Comparison of ENCODE assay signal across 8 cellular contexts in genomic region chr17:81551458-81552243, GRCh38. TPM values are rescaled to one million over a fixed set of nuclear protein-coding genes. Genes with fewer than 3 reads are reported as not detected.
DNase-seq lines count a peak whose midpoint lies in the region; ATAC-seq and TF ChIP-seq lines count a peak whose summit lies in the region.

No MANE protein-coding gene starts in this region.

- DNase-seq in NCI-H2227 (lab: John Stamatoyannopoulos, UW; ENCODE audit: unreplicated experiment) (peak; percentile 42), NCI-H2227 treated with DMSO at 0.1 percent for 48 hours (lab: John Stamatoyannopoulos, UW) (no peak), heart left ventricle (peak in 2 of 5 donors; percentile 30 to 67), retinal pigment epithelial cell (ENCODE audit: low read depth) (no peak)
- no peak for DNase-seq in activated T-helper 2 cell treated with anti-CD3 and anti-CD28 coated beads, Interferon-gamma antibody, Interleukin-2, Interleukin-4, amounts not matched to agents 10 μg/mL and 5 μg/mL and 100 μg/mL, durations not matched to agents 14 hours and 24 hours and 36 hours (ENCODE audit: low spot score)
- no peak for DNase-seq in stimulated activated CD4-positive, alpha-beta T cell treated with anti-CD3 and anti-CD28 coated beads, Interleukin-4, amount 100 ng/mL, for 1 hour

- TF ChIP-seq CTCF in heart left ventricle (IDR thresholded peaks at IDR 0.05) (peak in 1 of 12 donors; percentile 6), retinal pigment epithelial cell (conservative IDR thresholded peaks at IDR 0.05; ENCODE audit: low read depth, low read length) (no peak)

- peak overlapping the region; percentile 58 for H3K27ac Mint-ChIP-seq in activated T-helper 2 cell treated with anti-CD3 and anti-CD28 coated beads, Interferon-gamma antibody, Interleukin-2, Interleukin-4, amounts not matched to agents 10 μg/mL and 5 μg/mL and 100 μg/mL, durations not matched to agents 14 hours and 24 hours and 36 hours

- WGBS in heart left ventricle, 4 donors, result 0 to 2% (median 1%) methylated on average over 26 to 69 of the region's 69 CpGs

- no peaks in the 10 kb centered on the region for H3K27me3 ChIP-seq in heart left ventricle

- H3K9me3 ChIP-seq in heart left ventricle, result no peaks in the 10 kb centered on the region

- H3K4me3 Mint-ChIP-seq in activated T-helper 2 cell treated with anti-CD3 and anti-CD28 coated beads, Interferon-gamma antibody, Interleukin-2, Interleukin-4, amounts not matched to agents 10 μg/mL and 5 μg/mL and 100 μg/mL, durations not matched to agents 14 hours and 24 hours and 36 hours (ENCODE audit: low read depth), result peak overlapping the region; percentile 89

- TF ChIP-seq POLR2A in heart left ventricle (IDR thresholded peaks at IDR 0.05), result no peak

- intact Hi-C loops in activated T-helper 2 cell treated with anti-CD3 and anti-CD28 coated beads, Interferon-gamma antibody, Interleukin-2, Interleukin-4, amounts not matched to agents 10 μg/mL and 5 μg/mL and 100 μg/mL, durations not matched to agents 14 hours and 24 hours and 36 hours (cut with micrococcal nuclease), result loop anchor here (1.0 to 5.0 kb wide), 2 partner anchors 36 to 299 kb away; no protein-coding TSS in a partner anchor
- intact Hi-C loops in heart left ventricle (cut with DNase I), result loop anchor here in 6 of 10 donors (2.0 to 5.0 kb wide), 5 partner anchors 29 to 64 kb away; partner anchors contain the start of gene ACTG1 (in 1 of the 6)

- H3K27ac ChIP-seq in heart left ventricle, result peak overlapping the region; percentile 77 to 95 (median 90)

- peaks cover 0 to 44% (median 32%) of the 10 kb centered on the region in 9 donors for H3K36me3 ChIP-seq in heart left ventricle

- peaks cover 19% of the 10 kb centered on the region for H3K4me1 Mint-ChIP-seq in activated T-helper 2 cell treated with anti-CD3 and anti-CD28 coated beads, Interferon-gamma antibody, Interleukin-2, Interleukin-4, amounts not matched to agents 10 μg/mL and 5 μg/mL and 100 μg/mL, durations not matched to agents 14 hours and 24 hours and 36 hours (ENCODE audit: low read depth)

- peaks cover 0 to 50% (median 28%) of the 10 kb centered on the region in 12 donors for H3K4me1 ChIP-seq in heart left ventricle

- peak overlapping the region; percentile 82 to 100 (median 92) for H3K4me3 ChIP-seq in heart left ventricle
- peak overlapping the region; percentile 78 for H3K4me3 ChIP-seq in retinal pigment epithelial cell (ENCODE audit: low read length)

- H3K36me3 Mint-ChIP-seq in activated T-helper 2 cell treated with anti-CD3 and anti-CD28 coated beads, Interferon-gamma antibody, Interleukin-2, Interleukin-4, amounts not matched to agents 10 μg/mL and 5 μg/mL and 100 μg/mL, durations not matched to agents 14 hours and 24 hours and 36 hours (ENCODE audit: low read depth), result peaks cover 37% of the 10 kb centered on the region

- H3K27me3 Mint-ChIP-seq in activated T-helper 2 cell treated with anti-CD3 and anti-CD28 coated beads, Interferon-gamma antibody, Interleukin-2, Interleukin-4, amounts not matched to agents 10 μg/mL and 5 μg/mL and 100 μg/mL, durations not matched to agents 14 hours and 24 hours and 36 hours (ENCODE audit: low read depth), result no peaks in the 10 kb centered on the region

- ATAC-seq in HG03460 (IDR thresholded peaks at IDR 0.05; ENCODE audit: unreplicated experiment) (peak; percentile 1), heart left ventricle (peak in 1 of 4 donors; percentile 0), HG02840 (IDR thresholded peaks at IDR 0.05; ENCODE audit: low FRiP score, unreplicated experiment) (no peak)

- no peaks in the 10 kb centered on the region for H3K9me3 Mint-ChIP-seq in activated T-helper 2 cell treated with anti-CD3 and anti-CD28 coated beads, Interferon-gamma antibody, Interleukin-2, Interleukin-4, amounts not matched to agents 10 μg/mL and 5 μg/mL and 100 μg/mL, durations not matched to agents 14 hours and 24 hours and 36 hours

RNA-seq across cellular contexts. Expression of gene FAAP100, which starts 0.5 kb away (rescaled TPM):
- 61.6 and 64.4 TPM in 2 replicates for total RNA-seq in activated T-helper 2 cell treated with anti-CD3 and anti-CD28 coated beads, Interferon-gamma antibody, Interleukin-2, Interleukin-4, amounts not matched to agents 10 μg/mL and 5 μg/mL and 100 μg/mL, durations not matched to agents 14 hours and 24 hours and 36 hours
- 10 to 100 TPM; 10.1 to 21.6 (median 13.5) TPM for total RNA-seq in heart left ventricle
- polyA plus RNA-seq in heart left ventricle, result 10 to 100 TPM; 17.0 to 18.7 TPM

RNA-seq across cellular contexts. Expression of gene FSCN2, which starts 23.5 kb away (rescaled TPM):
- 1.1 TPM in 2 replicates for total RNA-seq in activated T-helper 2 cell treated with anti-CD3 and anti-CD28 coated beads, Interferon-gamma antibody, Interleukin-2, Interleukin-4, amounts not matched to agents 10 μg/mL and 5 μg/mL and 100 μg/mL, durations not matched to agents 14 hours and 24 hours and 36 hours
- under 1 TPM in 6 of 9 donors, not detected in 3; 0.22 to 0.72 (median 0.45) TPM for total RNA-seq in heart left ventricle
- polyA plus RNA-seq in heart left ventricle, result under 1 TPM; 0.28 to 0.42 TPM

RNA-seq across cellular contexts. Expression of gene ACTG1, which starts 39.1 kb away (rescaled TPM):
- total RNA-seq in activated T-helper 2 cell treated with anti-CD3 and anti-CD28 coated beads, Interferon-gamma antibody, Interleukin-2, Interleukin-4, amounts not matched to agents 10 μg/mL and 5 μg/mL and 100 μg/mL, durations not matched to agents 14 hours and 24 hours and 36 hours, result 4,152 and 4,174 TPM in 2 replicates
- total RNA-seq in heart left ventricle, result 1,000 to 10,000 TPM in 2 of 9 donors, 100 to 1,000 TPM in 7; 335 to 1,653 (median 423) TPM
- 1,000 to 10,000 TPM in 1 of 2 donors, 100 to 1,000 TPM in 1; 149 to 1,468 TPM for polyA plus RNA-seq in heart left ventricle
